Comparison of ENCODE assay signal across 8 cellular contexts in genomic region chr16:2520784-2521577, GRCh38. TPM values are rescaled to one million over a fixed set of nuclear protein-coding genes. Genes with fewer than 3 reads are reported as not detected.
DNase-seq lines count a peak whose midpoint lies in the region; ATAC-seq and TF ChIP-seq lines count a peak whose summit lies in the region.

No MANE protein-coding gene starts in this region.

- no peaks in the 10 kb centered on the region for H3K9me2 ChIP-seq in Loucy (replicated peaks; ENCODE audit: low read depth, low read length)

- H3F3A ChIP-seq in Loucy (ENCODE audit: low read depth) = no peaks in the 10 kb centered on the region

- peak overlapping the region; percentile 82 to 93 for H3K4me3 Mint-ChIP-seq in activated T-cell treated with anti-CD3 and anti-CD28 coated beads, Interleukin-2, amount 50 U/mL, for 72 hours

- H3K4me1 ChIP-seq in Loucy (ENCODE audit: insufficient read depth, low read length, poor library complexity, severe bottlenecking) (peaks cover 2% of the 10 kb centered on the region), ovary (ENCODE audit: insufficient read depth) (peaks cover 27% of the 10 kb centered on the region)

- H3K4me2 ChIP-seq in Loucy (ENCODE audit: low read depth, low read length, poor library complexity, severe bottlenecking) = peak overlapping the region; percentile 46

- no peaks in the 10 kb centered on the region for H3K27me3 ChIP-seq in Loucy (ENCODE audit: insufficient read depth, low read length, poor library complexity, severe bottlenecking)
- H3K27me3 ChIP-seq in ovary = no peaks in the 10 kb centered on the region

- intact Hi-C loops in ovary (cut with DNase I) = no loop called here

- H3K36me3 Mint-ChIP-seq in activated T-cell treated with anti-CD3 and anti-CD28 coated beads, Interleukin-2, amount 50 U/mL, for 72 hours (ENCODE audit: insufficient read depth in 2 of 2) = peaks cover 2 to 5% of the 10 kb centered on the region in 2 donors

- no peak overlapping the region for H3K27ac ChIP-seq in ovary

- H3K9ac ChIP-seq in Loucy (ENCODE audit: low read depth, low read length, poor library complexity, severe bottlenecking) = no peak overlapping the region

- H3K9me3 ChIP-seq in Loucy (ENCODE audit: insufficient read depth, low read depth, low read length) (no peaks in the 10 kb centered on the region), ovary (no peaks in the 10 kb centered on the region)

- no peaks in the 10 kb centered on the region for H4K20me1 ChIP-seq in Loucy (ENCODE audit: insufficient read depth, low read length, poor library complexity, severe bottlenecking)

- WGBS in ovary, 3 donors = 16 to 19% (median 17%) methylated on average over 42 of the region's 42 CpGs

- TF ChIP-seq POLR2A in ovary (IDR thresholded peaks at IDR 0.05) = no peak

- H3K79me2 ChIP-seq in Loucy (ENCODE audit: insufficient read depth, low read length) = peaks cover 31% of the 10 kb centered on the region

- DNase-seq in GM13977 (ENCODE audit: low spot score) (peak; percentile 75), foreskin fibroblast (peak in 1 of 2 donors; percentile 42), ovary (peak in 3 of 5 donors; percentile 23 to 52 (median 26)), NCI-H510A (lab: John Stamatoyannopoulos, UW) (no peak), DMS153 (lab: John Stamatoyannopoulos, UW) (no peak)
- peak; percentile 55 to 70 for DNase-seq in activated T-cell treated with anti-CD3 and anti-CD28 coated beads, Interleukin-2, amount 50 U/mL, for 72 hours

- peak; percentile 44 to 56 for ATAC-seq in activated T-cell treated with anti-CD3 and anti-CD28 coated beads, Interleukin-2, amount 50 U/mL, for 72 hours (replicated peaks in 1 of 2)
- ATAC-seq in GM19467 (IDR thresholded peaks at IDR 0.05; ENCODE audit: unreplicated experiment) = no peak

- in situ Hi-C loops in GM13977 (cut with MboI; ENCODE audit: low pct_unique_long_range_greater_than_20kb, low sequenced_read_pairs, unreplicated experiment) = no loop called here

- H3K9me3 Mint-ChIP-seq in activated T-cell treated with anti-CD3 and anti-CD28 coated beads, Interleukin-2, amount 50 U/mL, for 72 hours = no peaks in the 10 kb centered on the region

- H3K27ac Mint-ChIP-seq in activated T-cell treated with anti-CD3 and anti-CD28 coated beads, Interleukin-2, amount 50 U/mL, for 72 hours = peak overlapping the region; percentile 82

- TF ChIP-seq CTCF in GM13977 (IDR thresholded peaks at IDR 0.05; ENCODE audit: extremely low read depth, insufficient read depth, missing control alignments) = no peak
- no peak for TF ChIP-seq CTCF in Loucy (conservative IDR thresholded peaks at IDR 0.05; ENCODE audit: low read length)
- TF ChIP-seq CTCF in foreskin fibroblast (IDR thresholded peaks at IDR 0.05; ENCODE audit: low read depth, low read length) = no peak
- TF ChIP-seq CTCF in ovary (IDR thresholded peaks at IDR 0.05) = no peak

- H3K36me3 ChIP-seq in Loucy (ENCODE audit: insufficient read depth, low read length) (no peaks in the 10 kb centered on the region), ovary (no peaks in the 10 kb centered on the region)

- H3K4me1 Mint-ChIP-seq in activated T-cell treated with anti-CD3 and anti-CD28 coated beads, Interleukin-2, amount 50 U/mL, for 72 hours (ENCODE audit: low read depth) = peaks cover 51% of the 10 kb centered on the region

- no peaks in the 10 kb centered on the region for H3K27me3 Mint-ChIP-seq in activated T-cell treated with anti-CD3 and anti-CD28 coated beads, Interleukin-2, amount 50 U/mL, for 72 hours (ENCODE audit: low read depth)

- TF ChIP-seq EP300 in ovary (IDR thresholded peaks at IDR 0.05) = no peak

- H2AFZ ChIP-seq in Loucy (ENCODE audit: low read length) = no peak overlapping the region

- H3K4me3 ChIP-seq in Loucy (ENCODE audit: low read length, poor library complexity, severe bottlenecking) (peak overlapping the region; percentile 65), foreskin fibroblast (ENCODE audit: low read depth in 1 of 2, low read length in 2 of 2) (peak overlapping the region; percentile 63 to 78), ovary (peak overlapping the region; percentile 50)

RNA-seq across cellular contexts. Expression of gene AMDHD2, which starts 0.8 kb away (rescaled TPM):
- 10 to 100 TPM; 28.2 to 33.8 TPM for total RNA-seq in activated T-cell treated with anti-CD3 and anti-CD28 coated beads, Interleukin-2, amount 50 U/mL, for 72 hours
- 10 to 100 TPM; 14.5 to 28.7 (median 26.9) TPM for total RNA-seq in ovary
- 10 to 100 TPM in 1 of 2 donors, under 1 TPM in 1; 0.47 to 25.6 TPM for polyA plus RNA-seq in ovary

RNA-seq across cellular contexts. Expression of gene ATP6V0C, which starts 7.2 kb away (rescaled TPM):
- total RNA-seq in activated T-cell treated with anti-CD3 and anti-CD28 coated beads, Interleukin-2, amount 50 U/mL, for 72 hours = 10 to 100 TPM; 94.2 to 94.8 TPM
- total RNA-seq in ovary = 100 to 1,000 TPM in 5 of 7 donors, 10 to 100 TPM in 2; 34.8 to 143 (median 119) TPM
- polyA plus RNA-seq in ovary = 100 to 1,000 TPM in 1 of 2 donors, 10 to 100 TPM in 1; 82.6 to 119 TPM

RNA-seq across cellular contexts. Expression of gene CEMP1, which starts 10.2 kb away (rescaled TPM):
- under 1 TPM in 1 of 2 donors, not detected in 1; 0.30 TPM for total RNA-seq in activated T-cell treated with anti-CD3 and anti-CD28 coated beads, Interleukin-2, amount 50 U/mL, for 72 hours
- total RNA-seq in ovary = 1 to 10 TPM in 1 of 7 donors, under 1 TPM in 3, not detected in 3; 0.36 to 1.0 (median 0.41) TPM
- polyA plus RNA-seq in ovary = under 1 TPM in 1 of 2 donors, not detected in 1; 0.33 TPM

RNA-seq across cellular contexts. Expression of gene PDPK1, which starts 16.8 kb away (rescaled TPM):
- total RNA-seq in activated T-cell treated with anti-CD3 and anti-CD28 coated beads, Interleukin-2, amount 50 U/mL, for 72 hours = 10 to 100 TPM; 53.0 to 53.8 TPM
- total RNA-seq in ovary = 10 to 100 TPM; 19.1 to 53.2 (median 37.4) TPM
- 10 to 100 TPM; 14.6 to 27.2 TPM for polyA plus RNA-seq in ovary

RNA-seq across cellular contexts. Expression of gene TBC1D24, which starts 46.1 kb away (rescaled TPM):
- total RNA-seq in activated T-cell treated with anti-CD3 and anti-CD28 coated beads, Interleukin-2, amount 50 U/mL, for 72 hours = 10 to 100 TPM; 13.6 to 20.4 TPM
- total RNA-seq in ovary = 1 to 10 TPM; 2.5 to 8.1 (median 6.7) TPM
- polyA plus RNA-seq in ovary = 1 to 10 TPM; 1.9 to 2.3 TPM

Comparison
In these comparisons a context has a peak if more than half of its experiments do, and no peak if none do; other contexts are left out.
1. DNase-seq: peak in GM13977 (single experiment), activated T-cell treated with anti-CD3 and anti-CD28 coated beads, Interleukin-2, amount 50 U/mL, for 72 hours (2 of 2) and ovary (3 of 5); none in NCI-H510A (single experiment) and DMS153 (single experiment).
2. Peak in every context shown above with its lines, with median percentiles within 50 percentile points of each other: H3K4me3 ChIP-seq.